ENCODE assay signal across 19 cellular contexts in genomic region chr1:189606795-189607476, GRCh38.
DNase-seq lines count a peak whose midpoint lies in the region; ATAC-seq and TF ChIP-seq lines count a peak whose summit lies in the region.
"Had no signal": no experiment of that assay in that cellular context is flagged by ENCODE, and none has a peak within 500 bp of the region (broad histone marks: within the 10 kb centered on the region; RNA-seq: fewer than 3 reads in every experiment).

No MANE protein-coding gene starts in this region.

- ATAC-seq in HG03439 (IDR thresholded peaks at IDR 0.05; ENCODE audit: unreplicated experiment) (no peak), HG02798 (IDR thresholded peaks at IDR 0.05; ENCODE audit: poor library complexity, unreplicated experiment) (no peak)
- ATAC-seq: activated CD8-positive, alpha-beta T cell treated with anti-CD3 and anti-CD28 coated beads for 36 hours; stimulated activated naive B cell treated with anti-CD40 and anti-IgM and Interleukin-4, amounts not matched to agents 10 μg/mL and 1 μg/mL and 100 μg/mL, for 72 hours had no signal

- H3K27ac Mint-ChIP-seq in nephron progenitor cell, result no peak overlapping the region
- H3K27ac Mint-ChIP-seq: activated CD8-positive, alpha-beta T cell treated with anti-CD3 and anti-CD28 coated beads for 36 hours; H9; IgD-negative memory B cell; stimulated activated naive B cell treated with anti-CD40 and anti-IgM and Interleukin-4, amounts not matched to agents 10 μg/mL and 1 μg/mL and 100 μg/mL, for 72 hours had no signal

- intact Hi-C loops in posterior cingulate gyrus (cut with DNase I), result no loop called here

- no peak overlapping the region for H3K4me2 ChIP-seq in osteoblast (ENCODE audit: insufficient read depth, low read length)

- DNase-seq in ELR (ENCODE audit: low read depth) (peak; percentile 94), RWPE1 (ENCODE audit: low spot score) (peak; percentile 28), epithelial cell of esophagus (ENCODE audit: low read depth) (peak; percentile 54), osteoblast (ENCODE audit: insufficient read length, low spot score, missing footprints) (no peak), nephron progenitor cell (no peak), posterior cingulate gyrus (no peak)
- DNase-seq: activated CD8-positive, alpha-beta T cell treated with anti-CD3 and anti-CD28 coated beads for 36 hours; activated effector memory CD4-positive, alpha-beta T cell treated with Interleukin-2 at 50 U/mL for 16 hours; effector CD4-positive, alpha-beta T cell; glutamatergic neuron; H9; NCI-H1105 treated with DMSO at 0.1 percent for 48 hours; stimulated activated naive B cell treated with anti-CD40 and anti-IgM and Interleukin-4, amounts not matched to agents 10 μg/mL and 1 μg/mL and 100 μg/mL, for 72 hours had no signal

- H3K36me3 Mint-ChIP-seq in nephron progenitor cell (ENCODE audit: low read depth), result no peaks in the 10 kb centered on the region
- H3K36me3 Mint-ChIP-seq: IgD-negative memory B cell; stimulated activated naive B cell treated with anti-CD40 and anti-IgM and Interleukin-4, amounts not matched to agents 10 μg/mL and 1 μg/mL and 100 μg/mL, for 72 hours had no signal

- TF ChIP-seq CTCF in RWPE1 (conservative IDR thresholded peaks at IDR 0.05; ENCODE audit: low read depth) (no peak), epithelial cell of esophagus (IDR thresholded peaks at IDR 0.05; ENCODE audit: insufficient read depth, low read depth, low read length, missing control alignments) (no peak), osteoblast (IDR thresholded peaks at IDR 0.05; ENCODE audit: extremely low read depth, low read depth, low read length) (no peak), nephron progenitor cell (IDR thresholded peaks at IDR 0.05) (no peak)

- no peaks in the 10 kb centered on the region for H3K36me3 ChIP-seq in osteoblast (ENCODE audit: insufficient read depth, low read length)
- H3K36me3 ChIP-seq: neutrophil had no signal

- peaks cover 3% of the 10 kb centered on the region for H3K4me1 ChIP-seq in osteoblast (ENCODE audit: insufficient read depth, low read length)

- H3K4me3 ChIP-seq in epithelial cell of esophagus (ENCODE audit: low read length) (no peak overlapping the region), osteoblast (ENCODE audit: insufficient read depth, low read length) (no peak overlapping the region)

- H4K20me1 ChIP-seq in osteoblast (ENCODE audit: insufficient read depth, low read length), result no peaks in the 10 kb centered on the region

- no peaks in the 10 kb centered on the region for H3K27me3 Mint-ChIP-seq in nephron progenitor cell (ENCODE audit: low read depth, poor library complexity)
- H3K27me3 Mint-ChIP-seq: activated CD8-positive, alpha-beta T cell treated with anti-CD3 and anti-CD28 coated beads for 36 hours; IgD-negative memory B cell; stimulated activated naive B cell treated with anti-CD40 and anti-IgM and Interleukin-4, amounts not matched to agents 10 μg/mL and 1 μg/mL and 100 μg/mL, for 72 hours had no signal

- H3K9me3 ChIP-seq in osteoblast (ENCODE audit: low read depth, low read length), result no peaks in the 10 kb centered on the region
- H3K9me3 ChIP-seq: neutrophil had no signal

- no peaks in the 10 kb centered on the region for H3K4me1 Mint-ChIP-seq in nephron progenitor cell
- H3K4me1 Mint-ChIP-seq: IgD-negative memory B cell; stimulated activated naive B cell treated with anti-CD40 and anti-IgM and Interleukin-4, amounts not matched to agents 10 μg/mL and 1 μg/mL and 100 μg/mL, for 72 hours had no signal

- H3K79me2 ChIP-seq in osteoblast (ENCODE audit: insufficient read depth, low read length), result no peaks in the 10 kb centered on the region

- no peaks in the 10 kb centered on the region for H3K27me3 ChIP-seq in osteoblast (ENCODE audit: insufficient read depth, low read length)
- H3K27me3 ChIP-seq: neutrophil had no signal

- no peak overlapping the region for H2AFZ ChIP-seq in osteoblast (ENCODE audit: low read length)

- CTCF ChIA-PET in RWPE1 (lab: Yijun Ruan, JAX), result interaction anchor here (0.7 kb wide), 1 partner anchor 63 kb away, joined by 3 read pairs; no protein-coding TSS in a partner anchor

- H3K4me3 Mint-ChIP-seq in nephron progenitor cell, result no peak overlapping the region
- H3K4me3 Mint-ChIP-seq: activated CD8-positive, alpha-beta T cell treated with anti-CD3 and anti-CD28 coated beads for 36 hours; H9; IgD-negative memory B cell; stimulated activated naive B cell treated with anti-CD40 and anti-IgM and Interleukin-4, amounts not matched to agents 10 μg/mL and 1 μg/mL and 100 μg/mL, for 72 hours had no signal

- H3K27ac ChIP-seq in RWPE1 (no peak overlapping the region), osteoblast (ENCODE audit: low read depth, low read length) (peak overlapping the region; percentile 32)
- H3K27ac ChIP-seq: C4-2B, neutrophil, VCaP had no signal

- H3K9me3 Mint-ChIP-seq in nephron progenitor cell, result no peaks in the 10 kb centered on the region
- H3K9me3 Mint-ChIP-seq: H9; IgD-negative memory B cell; stimulated activated naive B cell treated with anti-CD40 and anti-IgM and Interleukin-4, amounts not matched to agents 10 μg/mL and 1 μg/mL and 100 μg/mL, for 72 hours had no signal

- POLR2A ChIA-PET in RWPE1 (lab: Yijun Ruan, JAX; ENCODE audit: low non-redundant PET), result no interaction called here

Comparison
In these comparisons a context has a peak if more than half of its experiments do, and no peak if none do; other contexts are left out.
1. DNase-seq: peak in ELR (single experiment), RWPE1 (single experiment) and epithelial cell of esophagus (single experiment); none in osteoblast (single experiment), nephron progenitor cell (single experiment) and posterior cingulate gyrus (0 of 10).